In the genomic region with DNA sequence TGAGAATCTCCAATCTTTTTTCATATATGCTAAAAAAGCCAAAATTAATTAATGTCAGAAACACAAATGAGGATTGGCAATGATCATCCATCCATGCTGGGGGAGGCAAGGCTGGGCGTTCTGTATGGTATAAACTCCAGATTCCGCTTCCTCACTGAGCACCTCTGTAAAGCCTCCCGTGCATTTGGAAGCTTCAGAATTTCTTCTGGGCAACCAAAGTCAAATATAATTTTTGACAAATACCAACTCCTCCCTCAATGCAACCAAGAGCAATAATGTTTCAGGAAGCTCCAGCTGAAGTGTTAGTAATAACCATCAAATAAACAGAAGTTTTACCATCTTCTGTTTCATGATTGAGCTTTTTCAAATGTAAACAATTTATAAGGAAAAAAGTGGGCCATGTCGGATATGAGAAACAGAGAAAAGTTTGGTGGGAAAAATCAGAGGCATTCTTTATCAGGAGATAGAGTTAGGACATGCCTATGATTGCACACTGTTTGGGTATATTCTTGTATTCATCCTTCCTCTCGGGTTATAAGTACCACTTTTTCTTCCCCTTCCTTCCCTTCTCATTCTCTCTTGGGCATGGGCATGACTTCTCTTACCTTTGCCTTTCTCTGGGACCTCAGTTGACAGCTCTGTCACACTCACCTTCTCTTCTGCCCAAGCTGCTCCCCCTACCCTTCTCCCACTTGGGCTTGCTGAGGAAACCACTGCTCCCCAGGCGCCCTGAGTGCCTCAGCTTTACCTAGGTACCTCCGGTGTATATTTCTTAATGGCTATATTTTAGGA, we compare ENCODE assay signal across 19 cellular contexts.
"Had no signal": no experiment of that assay in that cellular context is flagged by ENCODE, and none has a peak within 500 bp of the region (broad histone marks: within the 10 kb centered on the region; RNA-seq: fewer than 3 reads in every experiment).

No MANE protein-coding gene starts in this region.

- H3K9me3 ChIP-seq: gastroesophageal sphincter, sigmoid colon, stomach, thoracic aorta, transverse colon had no signal

- H3K4me3 ChIP-seq: coronary artery, gastroesophageal sphincter, hepatocyte, lung, sigmoid colon, skin epidermis, stomach, thoracic aorta, transverse colon had no signal

- H3K4me1 ChIP-seq: gastroesophageal sphincter, parathyroid adenoma, sigmoid colon, stomach, transverse colon had no signal

- DNase-seq: effector memory CD4-positive, alpha-beta T cell; head of caudate nucleus; left colon; left ventricle myocardium superior; mesenchymal stem cell; midbrain; sigmoid colon; stimulated activated CD4-positive, alpha-beta T cell treated with anti-CD3 and anti-CD28 coated beads, Interleukin-12 subunit alpha, Interleukin-12 subunit beta, amount 100 ng/mL, for 4 hours; stimulated activated naive CD4-positive, alpha-beta T cell; stomach; substantia nigra; transverse colon had no signal

- H3K9ac ChIP-seq: parathyroid adenoma had no signal

- H3K36me3 ChIP-seq: gastroesophageal sphincter, sigmoid colon, stomach, thoracic aorta, transverse colon had no signal

- H3K79me2 ChIP-seq: hepatocyte, parathyroid adenoma had no signal

- H3K27me3 ChIP-seq: gastroesophageal sphincter, hepatocyte, sigmoid colon, stomach, transverse colon had no signal

- H2AFZ ChIP-seq: hepatocyte, parathyroid adenoma had no signal

- H3K27ac ChIP-seq: coronary artery, gastroesophageal sphincter, hepatocyte, parathyroid adenoma, sigmoid colon, stomach, thoracic aorta, transverse colon had no signal

- H3K4me2 ChIP-seq: hepatocyte had no signal
